ENCODE assay signal across 14 cellular contexts in genomic region chr11:61775106-61775505, GRCh38. TPM values are rescaled to one million over a fixed set of nuclear protein-coding genes. Genes with fewer than 3 reads are reported as not detected.
DNase-seq lines count a peak whose midpoint lies in the region; ATAC-seq and TF ChIP-seq lines count a peak whose summit lies in the region.
"Had no signal": no experiment of that assay in that cellular context is flagged by ENCODE, and none has a peak within 500 bp of the region (broad histone marks: within the 10 kb centered on the region; RNA-seq: fewer than 3 reads in every experiment).

No MANE protein-coding gene starts in this region.

- no peak overlapping the region for H3K4me3 ChIP-seq in stomach
- no peak overlapping the region for H3K4me3 ChIP-seq in testis
- H3K4me3 ChIP-seq: K562 had no signal

- no peaks in the 10 kb centered on the region for H3K27me3 Mint-ChIP-seq in activated CD4-positive, alpha-beta T cell treated with anti-CD3 and anti-CD28 coated beads, Interleukin-2, amount 10 ng/mL, durations not matched to agents 24 days and 14 days
- peaks cover 0 to 4% (median 2%) of the 10 kb centered on the region in 3 donors for H3K27me3 Mint-ChIP-seq in immature natural killer cell (ENCODE audit: low read depth in 3 of 3)

- WGBS in stomach, 5 donors = 90 to 96% (median 94%) methylated on average over 6 of the region's 6 CpGs
- 88 to 93% methylated on average over 5 to 6 of the region's 6 CpGs for WGBS in testis, 2 donors

- no peak overlapping the region for H3K4me3 Mint-ChIP-seq in activated CD4-positive, alpha-beta T cell treated with anti-CD3 and anti-CD28 coated beads, Interleukin-2, amount 10 ng/mL, durations not matched to agents 24 days and 14 days
- H3K4me3 Mint-ChIP-seq in immature natural killer cell = peak overlapping the region; percentile 19 to 81 (median 57)
- H3K4me3 Mint-ChIP-seq: CD8-positive, alpha-beta T cell had no signal

- H3K9me3 ChIP-seq in stomach (no peaks in the 10 kb centered on the region), testis (no peaks in the 10 kb centered on the region)

- no peak for ATAC-seq in HG02840 (IDR thresholded peaks at IDR 0.05; ENCODE audit: low FRiP score, unreplicated experiment)
- ATAC-seq: CD8-positive, alpha-beta T cell; K562 had no signal

- H3K36me3 Mint-ChIP-seq in activated CD4-positive, alpha-beta T cell treated with anti-CD3 and anti-CD28 coated beads, Interleukin-2, amount 10 ng/mL, durations not matched to agents 24 days and 14 days (ENCODE audit: low read depth) = no peaks in the 10 kb centered on the region
- H3K36me3 Mint-ChIP-seq in immature natural killer cell = no peaks in the 10 kb centered on the region
- H3K36me3 Mint-ChIP-seq: CD8-positive, alpha-beta T cell had no signal

- no peak for TF ChIP-seq EP300 in stomach (IDR thresholded peaks at IDR 0.05)

- no peaks in the 10 kb centered on the region for H3K9me3 Mint-ChIP-seq in activated CD4-positive, alpha-beta T cell treated with anti-CD3 and anti-CD28 coated beads, Interleukin-2, amount 10 ng/mL, durations not matched to agents 24 days and 14 days
- no peaks in the 10 kb centered on the region for H3K9me3 Mint-ChIP-seq in immature natural killer cell
- H3K9me3 Mint-ChIP-seq: CD8-positive, alpha-beta T cell had no signal

- H3K27ac ChIP-seq in caudate nucleus (ENCODE audit: low read depth, low read length) (peak overlapping the region; percentile 73), stomach (peak overlapping the region; percentile 37 to 91 (median 51)), testis (no peak overlapping the region)

- H3K4me1 Mint-ChIP-seq in activated CD4-positive, alpha-beta T cell treated with anti-CD3 and anti-CD28 coated beads, Interleukin-2, amount 10 ng/mL, durations not matched to agents 24 days and 14 days = peaks cover 15% of the 10 kb centered on the region
- peaks cover 25 to 39% of the 10 kb centered on the region in 2 donors for H3K4me1 Mint-ChIP-seq in immature natural killer cell

- intact Hi-C loops in activated CD4-positive, alpha-beta T cell treated with anti-CD3 and anti-CD28 coated beads, Interleukin-2, amount 10 ng/mL, durations not matched to agents 24 days and 14 days (cut with micrococcal nuclease) = no loop called here
- intact Hi-C loops in stomach (cut with DNase I; ENCODE audit: low total_unique reads) = no loop called here
- intact Hi-C loops in testis (cut with DNase I; ENCODE audit: low total_unique reads) = no loop called here

- peaks cover 41 to 78% (median 62%) of the 10 kb centered on the region in 4 donors for H3K4me1 ChIP-seq in stomach
- peaks cover 18% of the 10 kb centered on the region for H3K4me1 ChIP-seq in testis

- H3K36me3 ChIP-seq in stomach (peaks cover 22 to 61% (median 36%) of the 10 kb centered on the region in 4 donors), testis (ENCODE audit: low read depth, missing control alignments) (no peaks in the 10 kb centered on the region)

- H3K27ac Mint-ChIP-seq in activated CD4-positive, alpha-beta T cell treated with anti-CD3 and anti-CD28 coated beads, Interleukin-2, amount 10 ng/mL, durations not matched to agents 24 days and 14 days = no peak overlapping the region
- peak overlapping the region in 3 of 6 donors; percentile 61 to 88 (median 66) for H3K27ac Mint-ChIP-seq in immature natural killer cell
- H3K27ac Mint-ChIP-seq: CD8-positive, alpha-beta T cell had no signal

- DNase-seq in activated CD4-positive, alpha-beta T cell treated with anti-CD3 and anti-CD28 coated beads, Interleukin-2, amount 10 ng/mL, durations not matched to agents 24 days and 14 days = peak; percentile 56
- no peak for DNase-seq in activated CD4-positive, alpha-beta T cell treated with anti-CD3 and anti-CD28 coated beads, Interleukin-2, amount 50 U/mL, for 1 hour
- DNase-seq in caudate nucleus (lab: John Stamatoyannopoulos, UW) (no peak), immature natural killer cell (no peak), stomach (no peak), inferior parietal cortex (ENCODE audit: extremely low spot score) (no peak), testis (no peak)
- DNase-seq: CD8-positive, alpha-beta T cell; DMS79 treated with DMSO at 0.1 percent for 48 hours; NCI-H187; NCI-H446; NCI-H69 had no signal

- TF ChIP-seq POLR2A in stomach (IDR thresholded peaks at IDR 0.05) (no peak), testis (IDR thresholded peaks at IDR 0.05) (no peak)

- TF ChIP-seq CTCF in stomach (IDR thresholded peaks at IDR 0.05) (no peak), testis (IDR thresholded peaks at IDR 0.05) (no peak)

- H3K27me3 ChIP-seq in stomach (peaks cover 0 to under 1% (median 0%) of the 10 kb centered on the region in 3 donors), testis (no peaks in the 10 kb centered on the region)

RNA-seq across cellular contexts. Expression of gene TMEM258, which starts 17.3 kb away (rescaled TPM):
- 179 and 187 TPM in 2 replicates for total RNA-seq in activated CD4-positive, alpha-beta T cell treated with anti-CD3 and anti-CD28 coated beads, Interleukin-2, amount 10 ng/mL, durations not matched to agents 24 days and 14 days
- polyA plus RNA-seq in immature natural killer cell (100 to 1,000 TPM; 160 to 274 (median 225) TPM), stomach (100 to 1,000 TPM; 184 to 274 (median 210) TPM), testis (ENCODE audit: insufficient read depth, low read depth, low replicate concordance) (162 TPM)
- total RNA-seq in stomach (10 to 100 TPM in 4 of 5 donors, not detected in 1; 24.1 to 50.3 (median 42.8) TPM), testis (10 to 100 TPM; 46.7 to 55.6 TPM)

RNA-seq across cellular contexts. Expression of gene FEN1, which starts 17.6 kb away (rescaled TPM):
- 144 and 152 TPM in 2 replicates for total RNA-seq in activated CD4-positive, alpha-beta T cell treated with anti-CD3 and anti-CD28 coated beads, Interleukin-2, amount 10 ng/mL, durations not matched to agents 24 days and 14 days
- 10 to 100 TPM; 20.3 to 31.3 (median 24.6) TPM for polyA plus RNA-seq in immature natural killer cell
- 10 to 100 TPM in 2 of 5 donors, 1 to 10 TPM in 2, not detected in 1; 4.2 to 24.6 (median 10.4) TPM for total RNA-seq in stomach
- polyA plus RNA-seq in stomach = 10 to 100 TPM in 1 of 3 donors, 1 to 10 TPM in 2; 5.0 to 14.3 (median 10.0) TPM
- 10 to 100 TPM; 22.7 to 31.5 TPM for total RNA-seq in testis
- 27.3 TPM for polyA plus RNA-seq in testis (ENCODE audit: insufficient read depth, low read depth, low replicate concordance)

RNA-seq across cellular contexts. Expression of gene MYRF, which starts 22.7 kb away (rescaled TPM):
- total RNA-seq in activated CD4-positive, alpha-beta T cell treated with anti-CD3 and anti-CD28 coated beads, Interleukin-2, amount 10 ng/mL, durations not matched to agents 24 days and 14 days = 1.1 and 1.2 TPM in 2 replicates
- polyA plus RNA-seq in immature natural killer cell (1 to 10 TPM in 1 of 3 donors, under 1 TPM in 1, not detected in 1; 0.43 to 2.4 TPM), stomach (10 to 100 TPM; 19.0 to 45.9 (median 20.5) TPM), testis (ENCODE audit: insufficient read depth, low read depth, low replicate concordance) (15.2 TPM)
- total RNA-seq in stomach (100 to 1,000 TPM in 3 of 5 donors, 10 to 100 TPM in 1, 1 to 10 TPM in 1; 6.4 to 527 (median 240) TPM), testis (10 to 100 TPM in 1 of 2 donors, 1 to 10 TPM in 1; 9.2 to 10.7 TPM)

RNA-seq across cellular contexts. Expression of gene FADS1, which starts 41.7 kb away (rescaled TPM):
- 92.5 and 94.7 TPM in 2 replicates for total RNA-seq in activated CD4-positive, alpha-beta T cell treated with anti-CD3 and anti-CD28 coated beads, Interleukin-2, amount 10 ng/mL, durations not matched to agents 24 days and 14 days
- polyA plus RNA-seq in immature natural killer cell (10 to 100 TPM; 11.5 to 18.7 (median 17.7) TPM), stomach (1 to 10 TPM; 1.8 to 6.4 (median 4.1) TPM), testis (ENCODE audit: insufficient read depth, low read depth, low replicate concordance) (21.1 TPM)
- total RNA-seq in stomach (10 to 100 TPM in 4 of 5 donors, not detected in 1; 11.7 to 56.5 (median 17.3) TPM), testis (10 to 100 TPM; 24.5 to 39.8 TPM)

RNA-seq across cellular contexts. Expression of gene FADS2, which starts 53.0 kb away (rescaled TPM):
- total RNA-seq in activated CD4-positive, alpha-beta T cell treated with anti-CD3 and anti-CD28 coated beads, Interleukin-2, amount 10 ng/mL, durations not matched to agents 24 days and 14 days = 278 and 283 TPM in 2 replicates
- 10 to 100 TPM; 21.9 to 28.7 (median 22.0) TPM for polyA plus RNA-seq in immature natural killer cell
- 10 to 100 TPM in 3 of 5 donors, 1 to 10 TPM in 1, not detected in 1; 9.6 to 15.2 (median 14.0) TPM for total RNA-seq in stomach
- 10 to 100 TPM in 1 of 3 donors, 1 to 10 TPM in 2; 3.5 to 17.1 (median 6.4) TPM for polyA plus RNA-seq in stomach
- 100 to 1,000 TPM in 1 of 2 donors, 10 to 100 TPM in 1; 73.5 to 123 TPM for total RNA-seq in testis
- polyA plus RNA-seq in testis (ENCODE audit: insufficient read depth, low read depth, low replicate concordance) = 80.8 TPM

Comparison
In these comparisons a context has a peak if more than half of its experiments do, and no peak if none do; other contexts are left out.
1. H3K27ac ChIP-seq: peak in caudate nucleus (single experiment) and stomach (5 of 5); none in testis (0 of 2).